1 cellular context compared by ENCODE assay signal in genomic region chr15:45441036-45441435, GRCh38.
TF ChIP-seq lines count a peak whose summit lies in the region.

No MANE protein-coding gene starts in this region.

TF ChIP-seq in HepG2, 621 proteins besides CTCF, POLR2A, EP300 and RAD21 (continued from another document):
- TF ChIP-seq, protein P1, sequence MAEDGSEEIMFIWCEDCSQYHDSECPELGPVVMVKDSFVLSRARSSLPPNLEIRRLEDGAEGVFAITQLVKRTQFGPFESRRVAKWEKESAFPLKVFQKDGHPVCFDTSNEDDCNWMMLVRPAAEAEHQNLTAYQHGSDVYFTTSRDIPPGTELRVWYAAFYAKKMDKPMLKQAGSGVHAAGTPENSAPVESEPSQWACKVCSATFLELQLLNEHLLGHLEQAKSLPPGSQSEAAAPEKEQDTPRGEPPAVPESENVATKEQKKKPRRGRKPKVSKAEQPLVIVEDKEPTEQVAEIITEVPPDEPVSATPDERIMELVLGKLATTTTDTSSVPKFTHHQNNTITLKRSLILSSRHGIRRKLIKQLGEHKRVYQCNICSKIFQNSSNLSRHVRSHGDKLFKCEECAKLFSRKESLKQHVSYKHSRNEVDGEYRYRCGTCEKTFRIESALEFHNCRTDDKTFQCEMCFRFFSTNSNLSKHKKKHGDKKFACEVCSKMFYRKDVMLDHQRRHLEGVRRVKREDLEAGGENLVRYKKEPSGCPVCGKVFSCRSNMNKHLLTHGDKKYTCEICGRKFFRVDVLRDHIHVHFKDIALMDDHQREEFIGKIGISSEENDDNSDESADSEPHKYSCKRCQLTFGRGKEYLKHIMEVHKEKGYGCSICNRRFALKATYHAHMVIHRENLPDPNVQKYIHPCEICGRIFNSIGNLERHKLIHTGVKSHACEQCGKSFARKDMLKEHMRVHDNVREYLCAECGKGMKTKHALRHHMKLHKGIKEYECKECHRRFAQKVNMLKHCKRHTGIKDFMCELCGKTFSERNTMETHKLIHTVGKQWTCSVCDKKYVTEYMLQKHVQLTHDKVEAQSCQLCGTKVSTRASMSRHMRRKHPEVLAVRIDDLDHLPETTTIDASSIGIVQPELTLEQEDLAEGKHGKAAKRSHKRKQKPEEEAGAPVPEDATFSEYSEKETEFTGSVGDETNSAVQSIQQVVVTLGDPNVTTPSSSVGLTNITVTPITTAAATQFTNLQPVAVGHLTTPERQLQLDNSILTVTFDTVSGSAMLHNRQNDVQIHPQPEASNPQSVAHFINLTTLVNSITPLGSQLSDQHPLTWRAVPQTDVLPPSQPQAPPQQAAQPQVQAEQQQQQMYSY (CRISPR knock-in tag; IDR thresholded peaks at IDR 0.05): no peak
